15 cellular contexts compared by ENCODE assay signal in genomic region chr18:9519431-9519830, GRCh38. TPM values are rescaled to one million over a fixed set of nuclear protein-coding genes. Genes with fewer than 3 reads are reported as not detected.
DNase-seq lines count a peak whose midpoint lies in the region; ATAC-seq and TF ChIP-seq lines count a peak whose summit lies in the region.
"Had no signal": no experiment of that assay in that cellular context is flagged by ENCODE, and none has a peak within 500 bp of the region (broad histone marks: within the 10 kb centered on the region; RNA-seq: fewer than 3 reads in every experiment).

No MANE protein-coding gene starts in this region.

- H3K9me3 ChIP-seq in esophagus muscularis mucosa = no peaks in the 10 kb centered on the region

- ATAC-seq in activated naive CD4-positive, alpha-beta T cell treated with anti-CD3 and anti-CD28 coated beads, Interleukin-2, amount 50 U/mL, for 72 hours = no peak
- ATAC-seq: GM12878 had no signal

- peaks cover 0 to 4% of the 10 kb centered on the region in 2 donors for H3K36me3 Mint-ChIP-seq in activated naive CD4-positive, alpha-beta T cell treated with anti-CD3 and anti-CD28 coated beads, Interleukin-2, amount 50 U/mL, for 72 hours

- no peak for TF ChIP-seq EP300 in esophagus muscularis mucosa (IDR thresholded peaks at IDR 0.05)

- H3K4me1 ChIP-seq in esophagus muscularis mucosa = peaks cover 0 to 53% (median 32%) of the 10 kb centered on the region in 4 donors

- no peaks in the 10 kb centered on the region for H3K9me3 Mint-ChIP-seq in activated naive CD4-positive, alpha-beta T cell treated with anti-CD3 and anti-CD28 coated beads, Interleukin-2, amount 50 U/mL, for 72 hours
- H3K9me3 Mint-ChIP-seq: CD4-positive, alpha-beta T cell had no signal

- H3K27ac Mint-ChIP-seq in activated naive CD4-positive, alpha-beta T cell treated with anti-CD3 and anti-CD28 coated beads, Interleukin-2, amount 50 U/mL, for 72 hours = no peak overlapping the region
- H3K27ac Mint-ChIP-seq: B cell; CD4-positive, alpha-beta T cell had no signal

- in situ Hi-C loops in G401 (cut with HindIII; ENCODE audit: low sequenced_read_pairs) = no loop called here

- H3K27me3 ChIP-seq in esophagus muscularis mucosa = no peaks in the 10 kb centered on the region

- intact Hi-C loops in esophagus muscularis mucosa (cut with DNase I) = loop anchor here (10.0 kb wide), 2 partner anchors 155 to 445 kb away; no protein-coding TSS in a partner anchor

- H3K27ac ChIP-seq in esophagus muscularis mucosa (replicated peaks in 1 of 4) = no peak overlapping the region
- H3K27ac ChIP-seq: GM23248 had no signal

- peaks cover 3 to 41% (median 12%) of the 10 kb centered on the region in 4 donors for H3K36me3 ChIP-seq in esophagus muscularis mucosa

- TF ChIP-seq POLR2A in esophagus muscularis mucosa (IDR thresholded peaks at IDR 0.05; ENCODE audit: low read depth) = no peak

- no peak overlapping the region for H3K4me3 ChIP-seq in esophagus muscularis mucosa
- H3K4me3 ChIP-seq: GM12878, GM23248 had no signal

- no peak for TF ChIP-seq CTCF in esophagus muscularis mucosa (IDR thresholded peaks at IDR 0.05)

- peak; percentile 23 for DNase-seq in G401 (ENCODE audit: low spot score)
- DNase-seq in NCI-H69 (lab: John Stamatoyannopoulos, UW) = peak; percentile 27
- peak; percentile 42 for DNase-seq in esophagus muscularis mucosa (ENCODE audit: extremely low spot score)
- peak; percentile 47 for DNase-seq in superior temporal gyrus (ENCODE audit: extremely low spot score)
- DNase-seq in NCI-H2227 treated with DMSO at 0.1 percent for 48 hours (lab: John Stamatoyannopoulos, UW) = no peak
- no peak for DNase-seq in activated naive CD4-positive, alpha-beta T cell treated with anti-CD3 and anti-CD28 coated beads, Interleukin-2, amount 50 U/mL, for 72 hours (ENCODE audit: low spot score in 2 of 2)
- DNase-seq in amniotic stem cell (lab: John Stamatoyannopoulos, UW) = no peak
- DNase-seq: C1 segment of cervical spinal cord; Calu3; CD4-positive, alpha-beta T cell; DMS 273 treated with DMSO at 0.1 percent for 48 hours; GM23248; H7 had no signal

- WGBS in esophagus muscularis mucosa = 48% methylated on average over 2 of the region's 2 CpGs

RNA-seq across cellular contexts. Expression of gene RALBP1, which starts 44.1 kb away (rescaled TPM):
- 54.2 and 65.3 TPM in 2 replicates for total RNA-seq in G401 (2014; rRNA removed; shearing (Covaris generic))
- total RNA-seq in esophagus muscularis mucosa = 100 to 1,000 TPM; 103 to 164 (median 115) TPM
- total RNA-seq in activated naive CD4-positive, alpha-beta T cell treated with anti-CD3 and anti-CD28 coated beads, Interleukin-2, amount 50 U/mL, for 72 hours = 10 to 100 TPM; 50.6 to 51.6 TPM

Comparison
In these comparisons a context has a peak if more than half of its experiments do, and no peak if none do; other contexts are left out.
1. DNase-seq: peak in G401 (single experiment), NCI-H69 (single experiment), esophagus muscularis mucosa (single experiment) and superior temporal gyrus (single experiment); none in NCI-H2227 treated with DMSO at 0.1 percent for 48 hours (single experiment), activated naive CD4-positive, alpha-beta T cell treated with anti-CD3 and anti-CD28 coated beads, Interleukin-2, amount 50 U/mL, for 72 hours (0 of 2) and amniotic stem cell (single experiment).